8 cellular contexts compared by ENCODE assay signal in the genomic region with DNA sequence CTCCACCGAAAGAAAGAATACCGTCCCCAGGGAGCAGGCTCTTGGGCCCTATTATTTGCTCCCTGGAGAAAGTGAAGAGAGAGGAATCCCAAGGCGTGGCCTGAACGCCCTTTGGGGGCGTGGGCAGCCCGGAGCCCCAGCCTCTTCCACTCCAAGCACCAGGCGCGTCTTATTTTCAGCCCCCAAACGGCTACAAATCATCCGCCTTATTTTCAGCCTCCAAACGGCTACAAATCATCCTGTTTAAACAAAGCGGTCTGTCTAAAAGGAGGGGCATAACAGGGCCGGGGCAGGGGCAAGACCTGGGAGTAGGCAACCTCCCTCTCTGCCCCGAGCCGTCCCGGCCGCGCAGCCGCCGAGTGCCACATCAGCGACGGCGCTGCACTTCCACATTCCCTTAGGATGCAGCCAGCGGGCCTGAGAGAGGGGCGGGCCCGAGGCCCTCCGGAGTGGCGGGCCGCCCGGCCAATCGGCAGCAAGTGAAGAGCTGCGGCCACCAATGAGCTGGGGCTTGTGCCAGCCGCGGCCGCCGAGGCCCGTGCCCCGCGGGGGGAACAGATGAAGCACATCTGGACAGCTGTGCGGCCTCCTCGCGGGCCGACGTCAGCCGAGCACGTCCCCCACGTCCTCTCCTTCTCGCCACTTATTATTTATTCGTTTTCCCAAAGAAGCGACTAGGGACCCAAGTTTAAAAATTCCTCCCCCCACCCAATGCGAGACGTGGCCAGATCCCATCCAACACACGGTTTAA. TPM values are rescaled to one million over a fixed set of nuclear protein-coding genes. Genes with fewer than 3 reads are reported as not detected.
DNase-seq lines count a peak whose midpoint lies in the region; ATAC-seq and TF ChIP-seq lines count a peak whose summit lies in the region.

Gene TMEM45A, plus strand, starts transcription at position 561 of the 751 bp plus-strand sequence. CDS start 62,593 bp downstream, outside the sequence.

- peak; percentile 99 for ATAC-seq in GM19324 (IDR thresholded peaks at IDR 0.05; ENCODE audit: low FRiP score, unreplicated experiment)
- peak; percentile 95 for ATAC-seq in HG03457 (IDR thresholded peaks at IDR 0.05; ENCODE audit: unreplicated experiment)

- H3K9me3 ChIP-seq in duodenal mucosa (ENCODE audit: control insufficient read depth in 1 of 2, low read length in 2 of 2): no peaks in the 10 kb centered on the region

- peak within 1 kb of the TSS; percentile 63 for H3K27ac ChIP-seq in duodenal mucosa (ENCODE audit: low read depth, low read length)

- intact Hi-C loops in lower leg skin (cut with DNase I; ENCODE audit: low total_unique reads): no loop called here

- no peaks in the 10 kb centered on the region for H3K27me3 ChIP-seq in BJ (ENCODE audit: control insufficient read depth, insufficient read depth, low read length)
- H3K27me3 ChIP-seq in duodenal mucosa (ENCODE audit: control insufficient read depth in 1 of 2, insufficient read depth in 2 of 2, low read length in 2 of 2): peaks cover 10 to 11% of the 10 kb centered on the region in 2 donors

- H3K36me3 ChIP-seq in BJ (ENCODE audit: control insufficient read depth, insufficient read depth, low read length) (no peaks in the 10 kb centered on the region), duodenal mucosa (ENCODE audit: control insufficient read depth in 1 of 2, insufficient read depth in 2 of 2, low read length in 2 of 2) (no peaks in the 10 kb centered on the region)

- H3K9ac ChIP-seq in duodenal mucosa (ENCODE audit: low read depth in 1 of 2, low read length in 2 of 2): peak within 1 kb of the TSS; percentile 60 to 65

- CTCF ChIA-PET in BJ (lab: Yijun Ruan, JAX): interaction anchor here (0.6 to 1.2 kb wide), 3 partner anchors 30 to 1176 kb away, joined by 3 read pairs; no protein-coding TSS in a partner anchor

- WGBS in lower leg skin, 2 donors: 1% methylated on average over 45 to 49 of the region's 53 CpGs

- peak; percentile 76 for DNase-seq in BJ (ENCODE audit: low read depth)
- peak; percentile 80 for DNase-seq in NCI-H524 treated with DMSO at 0.1 percent for 48 hours (lab: John Stamatoyannopoulos, UW)
- DNase-seq in activated CD4-positive, alpha-beta T cell treated with anti-CD3 and anti-CD28 coated beads, Interleukin-2, amount 50 U/mL, for 48 hours: peak; percentile 79 to 84
- peak; percentile 93 to 99 for DNase-seq in lower leg skin (ENCODE audit: low spot score in 2 of 2)
- DNase-seq in stimulated activated CD4-positive, alpha-beta T cell treated with anti-CD3 and anti-CD28 coated beads, Interleukin-4, amount 100 ng/mL, for 24 hours: peak; percentile 70

- POLR2A ChIA-PET in BJ (lab: Charles Lee): interaction anchor here (0.6 to 1.0 kb wide), 7 partner anchors 24 to 1359 kb away, joined by 3 to 17 read pairs (median 3); no protein-coding TSS in a partner anchor

- H3K4me3 ChIP-seq in BJ (ENCODE audit: low read depth, low read length): peak within 1 kb of the TSS; percentile 52
- H3K4me3 ChIP-seq in duodenal mucosa (ENCODE audit: low read depth in 1 of 2, low read length in 2 of 2): peak within 1 kb of the TSS; percentile 76 to 78
- H3K4me3 ChIP-seq in lower leg skin (ENCODE audit: low read depth, poor library complexity, severe bottlenecking): peak within 1 kb of the TSS; percentile 16

- no peak for TF ChIP-seq CTCF in BJ (IDR thresholded peaks at IDR 0.05; ENCODE audit: insufficient read depth, low read depth, low read length)
- TF ChIP-seq CTCF in lower leg skin (IDR thresholded peaks at IDR 0.05): no peak

- no peak for TF ChIP-seq POLR2A in lower leg skin (IDR thresholded peaks at IDR 0.05)

- H3K4me1 ChIP-seq in duodenal mucosa (ENCODE audit: control insufficient read depth in 1 of 2, insufficient read depth in 2 of 2, low read length in 2 of 2): peaks cover 9 to 21% of the 10 kb centered on the region in 2 donors

RNA-seq across cellular contexts. Expression of gene TMEM45A, which starts in this region (rescaled TPM):
- 35.1 and 68.4 TPM in 2 replicates for polyA plus RNA-seq in BJ (2011; rRNA removed)
- polyA minus RNA-seq in BJ (2011; rRNA and poly(A)+ RNA removed): 11.6 and 22.1 TPM in 2 replicates
- 1,000 to 10,000 TPM in 1 of 4 donors, 100 to 1,000 TPM in 3; 421 to 1,097 (median 707) TPM for total RNA-seq in lower leg skin

Comparison
In these comparisons a context has a peak if more than half of its experiments do, and no peak if none do; other contexts are left out.
1. Peak in every context shown above with its lines: DNase-seq, ATAC-seq, H3K4me3 ChIP-seq and H3K27ac ChIP-seq.
2. H3K4me3 ChIP-seq: peak in every context shown above with its lines; median percentile 77 in duodenal mucosa; 52 in BJ; 16 in lower leg skin.